13 cellular contexts compared by ENCODE assay signal in genomic region chr2:96769816-96770215, GRCh38. TPM values are rescaled to one million over a fixed set of nuclear protein-coding genes. Genes with fewer than 3 reads are reported as not detected.
DNase-seq lines count a peak whose midpoint lies in the region; ATAC-seq, FAIRE-seq and TF ChIP-seq lines count a peak whose summit lies in the region.
"Had no signal": no experiment of that assay in that cellular context is flagged by ENCODE, and none has a peak within 500 bp of the region (broad histone marks: within the 10 kb centered on the region; RNA-seq: fewer than 3 reads in every experiment).

No MANE protein-coding gene starts in this region.

- no peak overlapping the region for H4K91ac ChIP-seq in mesenchymal stem cell (ENCODE audit: low read length)

- TF ChIP-seq CTCF in transverse colon (IDR thresholded peaks at IDR 0.05), result no peak

- H3K79me1 ChIP-seq in mesenchymal stem cell (replicated peaks; ENCODE audit: low read length, poor library complexity, severe bottlenecking), result peaks cover 37% of the 10 kb centered on the region

- H3K9me3 ChIP-seq in mesenchymal stem cell (ENCODE audit: control insufficient read depth, low read length) (no peaks in the 10 kb centered on the region), transverse colon (no peaks in the 10 kb centered on the region)

- ATAC-seq in esophagus mucosa (no peak), GM21360 (IDR thresholded peaks at IDR 0.05; ENCODE audit: unreplicated experiment) (no peak)
- ATAC-seq: foreskin keratinocyte had no signal

- H3K4me3 ChIP-seq in mesenchymal stem cell (ENCODE audit: insufficient read depth in 1 of 2, low read depth in 1 of 2, low read length in 2 of 2) (no peak overlapping the region), transverse colon (no peak overlapping the region)
- H3K4me3 ChIP-seq: SK-N-MC had no signal

- no peak overlapping the region for H3K18ac ChIP-seq in mesenchymal stem cell (ENCODE audit: low read depth in 1 of 2, low read length in 2 of 2)

- H3K27me3 ChIP-seq in mesenchymal stem cell (ENCODE audit: control insufficient read depth in 1 of 2, insufficient read depth in 1 of 2, low read length in 2 of 2) (no peaks in the 10 kb centered on the region), transverse colon (no peaks in the 10 kb centered on the region)
- H3K27me3 ChIP-seq: foreskin keratinocyte had no signal

- no peak overlapping the region for H2AFZ ChIP-seq in mesenchymal stem cell (ENCODE audit: low read depth, low read length)

- no peak overlapping the region for H2BK12ac ChIP-seq in mesenchymal stem cell (ENCODE audit: low read length in 2 of 2)

- TF ChIP-seq EP300 in transverse colon (IDR thresholded peaks at IDR 0.05; ENCODE audit: low read depth), result no peak

- in situ Hi-C loops in transverse colon (cut with MboI; ENCODE audit: low pct_ligation_motif_present in 1 of 4, low pct_unique_long_range_greater_than_20kb in 1 of 4, low sequenced_read_pairs in 3 of 4), result no loop called here

- H3K14ac ChIP-seq in mesenchymal stem cell (ENCODE audit: low read length in 2 of 2), result no peak overlapping the region

- intact Hi-C loops in transverse colon (cut with DNase I; ENCODE audit: low total_unique reads), result loop anchor here (10.0 kb wide), 2 partner anchors 45 to 135 kb away; partner anchors contain the start of genes CNNM3 and KANSL3

- H2BK15ac ChIP-seq in mesenchymal stem cell (ENCODE audit: low read depth, poor library complexity, severe bottlenecking), result no peak overlapping the region

- TF ChIP-seq POLR2A in transverse colon (IDR thresholded peaks at IDR 0.05), result no peak
- no peak for TF ChIP-seq POLR2A in H54 (IDR thresholded peaks at IDR 0.05; ENCODE audit: low read depth, low read length)

- peak overlapping the region; percentile 7 for H4K8ac ChIP-seq in mesenchymal stem cell (ENCODE audit: low read length)

- no peak overlapping the region for H2BK5ac ChIP-seq in mesenchymal stem cell (ENCODE audit: low read depth, low read length, poor library complexity, severe bottlenecking)

- no peak for FAIRE-seq in H54 (lab: Jason Lieb, UNC)

- no peak overlapping the region for H3K27ac ChIP-seq in mesenchymal stem cell (ENCODE audit: low read length, poor library complexity, severe bottlenecking)
- peak overlapping the region; percentile 84 to 89 (median 87) for H3K27ac ChIP-seq in transverse colon
- H3K27ac ChIP-seq: foreskin keratinocyte, SK-N-MC had no signal

- H3K4me1 ChIP-seq in mesenchymal stem cell (ENCODE audit: control insufficient read depth, insufficient read depth, low read depth, low read length) (peaks cover 8% of the 10 kb centered on the region), transverse colon (peaks cover 25 to 96% (median 76%) of the 10 kb centered on the region in 4 donors)

- DNase-seq in NCI-H2196 treated with DMSO at 0.1 percent for 48 hours (lab: John Stamatoyannopoulos, UW; ENCODE audit: unreplicated experiment) (peak; percentile 51), fibroblast of gingiva (ENCODE audit: low read depth) (peak; percentile 46), mesenchymal stem cell (no peak), transverse colon (peak; percentile 54), H54 (ENCODE audit: insufficient read length, low spot score) (no peak)
- DNase-seq: activated CD4-positive, alpha-beta memory T cell treated with anti-CD3 and anti-CD28 coated beads for 36 hours; activated naive CD4-positive, alpha-beta T cell treated with anti-CD3 and anti-CD28 coated beads, Interleukin-2, amount 10 ng/mL, durations not matched to agents 7 days and 5 days; DMS153; foreskin keratinocyte; NCI-H446 treated with DMSO at 0.1 percent for 48 hours had no signal

- no peak overlapping the region for H2BK120ac ChIP-seq in mesenchymal stem cell (ENCODE audit: low read depth, low read length)

- no peak overlapping the region for H3K4ac ChIP-seq in mesenchymal stem cell (ENCODE audit: low read depth in 1 of 2, low read length in 2 of 2)

- H3K36me3 ChIP-seq in mesenchymal stem cell (ENCODE audit: control insufficient read depth in 1 of 2, insufficient read depth in 2 of 2, low read depth in 1 of 2, low read length in 2 of 2) (peaks cover 0 to 18% of the 10 kb centered on the region in 2 experiments), transverse colon (no peaks in the 10 kb centered on the region)

- no peak overlapping the region for H3K4me2 ChIP-seq in mesenchymal stem cell (ENCODE audit: low read length, poor library complexity, severe bottlenecking)

- WGBS in mesenchymal stem cell, result 86% methylated on average over 7 of the region's 7 CpGs
- 35 to 54% methylated on average over 4 to 7 of the region's 7 CpGs for WGBS in transverse colon (ENCODE audit: low coverage in 1 of 2), 2 donors

- no peak overlapping the region for H2AK5ac ChIP-seq in mesenchymal stem cell (ENCODE audit: low read length, severe bottlenecking)

- H3K9ac ChIP-seq in mesenchymal stem cell (ENCODE audit: low read length), result no peak overlapping the region

- H3K23ac ChIP-seq in mesenchymal stem cell (ENCODE audit: low read length in 2 of 2), result no peak overlapping the region

RNA-seq across cellular contexts. Expression of gene CNNM4, which starts 9.1 kb away (rescaled TPM):
- 5.8 TPM for polyA plus RNA-seq in mesenchymal stem cell (2013, experiment 1 of 2)
- 6.0 TPM for polyA plus RNA-seq in mesenchymal stem cell (2013, experiment 2 of 2)
- total RNA-seq in transverse colon (100 to 1,000 TPM in 1 of 4 donors, 10 to 100 TPM in 3; 66.5 to 134 (median 85.7) TPM), esophagus mucosa (9.3 TPM)

RNA-seq across cellular contexts. Expression of gene LMAN2L, which starts 30.0 kb away (rescaled TPM):
- 18.5 TPM for polyA plus RNA-seq in mesenchymal stem cell (2013, experiment 1 of 2)
- polyA plus RNA-seq in mesenchymal stem cell (2013, experiment 2 of 2), result 19.6 TPM
- total RNA-seq in transverse colon (10 to 100 TPM; 16.7 to 27.3 (median 19.0) TPM), esophagus mucosa (4.7 TPM)

RNA-seq across cellular contexts. Expression of gene CNNM3, which starts 46.3 kb away (rescaled TPM):
- polyA plus RNA-seq in mesenchymal stem cell (2013, experiment 1 of 2), result 3.8 TPM
- polyA plus RNA-seq in mesenchymal stem cell (2013, experiment 2 of 2), result 3.8 TPM
- total RNA-seq in transverse colon, result 10 to 100 TPM; 14.2 to 54.3 (median 22.3) TPM
- 6.1 TPM for total RNA-seq in esophagus mucosa

Comparison
In these comparisons a context has a peak if more than half of its experiments do, and no peak if none do; other contexts are left out.
1. DNase-seq: peak in NCI-H2196 treated with DMSO at 0.1 percent for 48 hours (single experiment), fibroblast of gingiva (single experiment) and transverse colon (single experiment); none in mesenchymal stem cell (single experiment) and H54 (single experiment).